30 cellular contexts compared by ENCODE assay signal in the genomic region with DNA sequence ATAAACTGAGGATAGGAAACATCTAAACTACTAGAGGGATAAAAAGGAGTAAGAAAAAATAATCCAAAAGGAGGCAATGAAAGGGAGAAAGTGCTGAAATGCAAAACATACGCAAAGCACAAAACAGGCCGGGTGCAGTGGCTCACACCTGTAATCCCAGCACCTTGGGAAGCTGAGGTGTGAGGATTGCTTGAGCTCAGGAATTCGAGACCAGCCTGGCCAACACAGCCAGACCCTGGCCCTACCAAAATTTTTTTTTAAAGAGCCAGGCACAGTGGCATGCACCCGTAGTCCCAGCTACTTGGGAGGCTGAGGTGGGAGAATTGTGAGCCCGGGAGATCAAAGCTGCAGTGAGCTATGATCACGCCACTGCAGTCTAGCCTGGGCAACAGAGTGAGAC. TPM values are rescaled to one million over a fixed set of nuclear protein-coding genes. Genes with fewer than 3 reads are reported as not detected.
"Had no signal": no experiment of that assay in that cellular context is flagged by ENCODE, and none has a peak within 500 bp of the region (broad histone marks: within the 10 kb centered on the region; RNA-seq: fewer than 3 reads in every experiment).

No MANE protein-coding gene starts in this region.

- H3K27ac Mint-ChIP-seq: endodermal cell; memory B cell; mesothelial cell of epicardium; naive B cell; natural killer cell treated with Interleukin-12 subunit alpha and Interleukin-12 subunit beta and Interleukin-15 and Interleukin-18, amount 100 ng/mL, for 72 hours; stimulated activated effector memory CD8-positive, alpha-beta T cell treated with anti-CD3 and anti-CD28 coated beads, Interleukin-12 subunit alpha, Interleukin-12 subunit beta, amount 100 ng/mL, for 72 hours had no signal

- H3K27me3 Mint-ChIP-seq: naive B cell had no signal

- H3K4me3 ChIP-seq: gastrocnemius medialis, lung, mucosa of descending colon, pancreas, right lobe of liver, stomach, thyroid gland had no signal

- H3K27ac ChIP-seq: epithelial cell of prostate, gastrocnemius medialis, neutrophil, pancreas, right lobe of liver, stomach, thyroid gland had no signal

- H3K4me3 Mint-ChIP-seq: endodermal cell; memory B cell; mesothelial cell of epicardium; naive B cell; natural killer cell treated with Interleukin-12 subunit alpha and Interleukin-12 subunit beta and Interleukin-15 and Interleukin-18, amount 100 ng/mL, for 72 hours; neural crest cell; stimulated activated effector memory CD8-positive, alpha-beta T cell treated with anti-CD3 and anti-CD28 coated beads, Interleukin-12 subunit alpha, Interleukin-12 subunit beta, amount 100 ng/mL, for 72 hours had no signal

- H3K9me3 ChIP-seq: gastrocnemius medialis, mucosa of descending colon, neutrophil, pancreas, right lobe of liver, stomach, thyroid gland had no signal

- H3K4me1 ChIP-seq: gastrocnemius medialis, pancreas, right lobe of liver, stomach, thyroid gland had no signal

- H3K27me3 ChIP-seq: gastrocnemius medialis, neutrophil, pancreas, right lobe of liver, stomach, thyroid gland had no signal

- H3K36me3 ChIP-seq: gastrocnemius medialis, neutrophil, pancreas, right lobe of liver, stomach, thyroid gland had no signal

- DNase-seq: cortex of kidney; effector CD8-positive, alpha-beta T cell; endodermal cell; foreskin fibroblast; gastrocnemius medialis; mucosa of descending colon; naive B cell; retina; right lobe of liver; small intestine; stimulated activated CD4-positive, alpha-beta T cell treated with anti-CD3 and anti-CD28 coated beads, Interleukin-12 subunit alpha, Interleukin-12 subunit beta, amount 100 ng/mL, for 4 hours; stimulated activated CD4-positive, alpha-beta T cell treated with anti-CD3 and anti-CD28 coated beads, Interleukin-1b, Interleukin-23, amount 100 ng/mL, for 48 hours; stimulated activated CD4-positive, alpha-beta T cell treated with anti-CD3 and anti-CD28 coated beads, Interleukin-4, amount 100 ng/mL, for 1 hour; stimulated activated naive CD4-positive, alpha-beta T cell treated with Interleukin-2 at 50 U/mL for 16 hours; stomach; thyroid gland; trophoblast cell had no signal

- ATAC-seq: esophagus mucosa; gastrocnemius medialis; left lobe of liver; mucosa of descending colon; natural killer cell treated with Interleukin-12 subunit alpha and Interleukin-12 subunit beta and Interleukin-15 and Interleukin-18, amount 100 ng/mL, for 72 hours; pancreas; right lobe of liver; stimulated activated effector memory CD8-positive, alpha-beta T cell treated with anti-CD3 and anti-CD28 coated beads, Interleukin-12 subunit alpha, Interleukin-12 subunit beta, amount 100 ng/mL, for 72 hours had no signal

- H3K4me1 Mint-ChIP-seq: endodermal cell, mesothelial cell of epicardium had no signal

- H3K9me3 Mint-ChIP-seq: memory B cell; mesothelial cell of epicardium; naive B cell; natural killer cell treated with Interleukin-12 subunit alpha and Interleukin-12 subunit beta and Interleukin-15 and Interleukin-18, amount 100 ng/mL, for 72 hours; neural crest cell; stimulated activated effector memory CD8-positive, alpha-beta T cell treated with anti-CD3 and anti-CD28 coated beads, Interleukin-12 subunit alpha, Interleukin-12 subunit beta, amount 100 ng/mL, for 72 hours had no signal

- FAIRE-seq: keratinocyte, pancreas had no signal

- H3K36me3 Mint-ChIP-seq: memory B cell; mesothelial cell of epicardium; naive B cell; natural killer cell treated with Interleukin-12 subunit alpha and Interleukin-12 subunit beta and Interleukin-15 and Interleukin-18, amount 100 ng/mL, for 72 hours; stimulated activated effector memory CD8-positive, alpha-beta T cell treated with anti-CD3 and anti-CD28 coated beads, Interleukin-12 subunit alpha, Interleukin-12 subunit beta, amount 100 ng/mL, for 72 hours had no signal

RNA-seq across cellular contexts. Expression of a gene that starts 10.5 kb away (rescaled TPM):
- total RNA-seq: gastrocnemius medialis; natural killer cell treated with Interleukin-12 subunit alpha and Interleukin-12 subunit beta and Interleukin-15 and Interleukin-18, amount 100 ng/mL, for 72 hours; temporal lobe had no signal

RNA-seq across cellular contexts. Expression of a gene that starts 41.2 kb away (rescaled TPM):
- total RNA-seq: left lobe of liver had no signal
